Comparison of ENCODE assay signal across 18 cellular contexts in genomic region chr17:62161405-62162148, GRCh38.
DNase-seq lines count a peak whose midpoint lies in the region; ATAC-seq, FAIRE-seq and TF ChIP-seq lines count a peak whose summit lies in the region.
"Had no signal": no experiment of that assay in that cellular context is flagged by ENCODE, and none has a peak within 500 bp of the region (broad histone marks: within the 10 kb centered on the region; RNA-seq: fewer than 3 reads in every experiment).

No MANE protein-coding gene starts in this region.

- H3K36me3 ChIP-seq in BE2C, result no peaks in the 10 kb centered on the region
- no peaks in the 10 kb centered on the region for H3K36me3 ChIP-seq in Caco-2 (ENCODE audit: control insufficient read depth, insufficient read depth, low read length)
- H3K36me3 ChIP-seq in endodermal cell (ENCODE audit: control insufficient read depth, insufficient read depth, low read length), result no peaks in the 10 kb centered on the region
- H3K36me3 ChIP-seq: BLaER1, HAP-1 had no signal

- H3K9me3 Mint-ChIP-seq in Caco-2 (ENCODE audit: unreplicated experiment) (peaks cover 10% of the 10 kb centered on the region), endodermal cell (no peaks in the 10 kb centered on the region)
- H3K9me3 Mint-ChIP-seq: CD8-positive, alpha-beta T cell had no signal

- H3K4me3 Mint-ChIP-seq in Caco-2 (ENCODE audit: unreplicated experiment) (no peak overlapping the region), endodermal cell (no peak overlapping the region)
- H3K4me3 Mint-ChIP-seq: CD4-positive, CD25-positive, alpha-beta regulatory T cell; CD8-positive, alpha-beta T cell had no signal

- H3K36me3 Mint-ChIP-seq in Caco-2 (ENCODE audit: insufficient read depth, unreplicated experiment) (no peaks in the 10 kb centered on the region), endodermal cell (ENCODE audit: low read depth) (no peaks in the 10 kb centered on the region)
- H3K36me3 Mint-ChIP-seq: CD4-positive, CD25-positive, alpha-beta regulatory T cell; CD8-positive, alpha-beta T cell had no signal

- H3K4me3 ChIP-seq in BE2C (ENCODE audit: low read depth, low read length), result no peak overlapping the region
- H3K4me3 ChIP-seq in Caco-2 (ENCODE audit: low read depth, low read length), result no peak overlapping the region
- no peak overlapping the region for H3K4me3 ChIP-seq in endodermal cell (ENCODE audit: low read length)
- H3K4me3 ChIP-seq: BLaER1, GM12878, HAP-1 had no signal

- H3K4me1 ChIP-seq in BE2C, result peaks cover 22% of the 10 kb centered on the region
- peaks cover 56% of the 10 kb centered on the region for H3K4me1 ChIP-seq in Caco-2
- H3K4me1 ChIP-seq in endodermal cell (ENCODE audit: control insufficient read depth, insufficient read depth, low read length), result no peaks in the 10 kb centered on the region
- H3K4me1 ChIP-seq: BLaER1, HAP-1 had no signal

- DNase-seq in BE2C (peak; percentile 62), Caco-2 (no peak), endodermal cell (peak; percentile 22), urothelium cell line (ENCODE audit: low spot score) (no peak)
- no peak for DNase-seq in activated CD4-positive, CD25-positive, alpha-beta regulatory T cell (lab: John Stamatoyannopoulos, UW)
- DNase-seq: CD4-positive, CD25-positive, alpha-beta regulatory T cell; CD8-positive, alpha-beta T cell; DMS79; EL; GDM1; GOT3 had no signal

- no peak for ATAC-seq in HG03159 (IDR thresholded peaks at IDR 0.05; ENCODE audit: unreplicated experiment)
- ATAC-seq: CD8-positive, alpha-beta T cell; GM12878 had no signal

- H3K27ac Mint-ChIP-seq in Caco-2 (ENCODE audit: unreplicated experiment) (peak overlapping the region; percentile 72), endodermal cell (no peak overlapping the region)
- H3K27ac Mint-ChIP-seq: CD4-positive, CD25-positive, alpha-beta regulatory T cell; CD8-positive, alpha-beta T cell had no signal

- no TSS peak for BruUV-seq in Caco-2 (replicated peaks; lab: Mats Ljungman, UMichigan)

- peak; percentile 48 for FAIRE-seq in urothelium cell line (lab: Jason Lieb, UNC)
- FAIRE-seq: D721Med, GM12878, H54 had no signal

- H3K27me3 ChIP-seq in BE2C, result no peaks in the 10 kb centered on the region
- H3K27me3 ChIP-seq in Caco-2 (replicated peaks; ENCODE audit: control insufficient read depth, insufficient read depth, low read length), result no peaks in the 10 kb centered on the region
- H3K27me3 ChIP-seq in endodermal cell (ENCODE audit: control insufficient read depth, insufficient read depth, low read length, poor library complexity, severe bottlenecking), result no peaks in the 10 kb centered on the region
- H3K27me3 ChIP-seq: BLaER1 had no signal

- intact Hi-C loops in Caco-2 (cut with micrococcal nuclease; ENCODE audit: unreplicated experiment), result no loop called here

- WGBS in endodermal cell (ENCODE audit: insufficient coverage in 1 of 2, insufficient read length in 1 of 2), 2 experiments, result 90% methylated on average over 4 to 6 of the region's 6 CpGs

- H3K27me3 Mint-ChIP-seq in Caco-2 (ENCODE audit: insufficient read depth, unreplicated experiment) (no peaks in the 10 kb centered on the region), endodermal cell (ENCODE audit: insufficient read depth) (peaks cover 3% of the 10 kb centered on the region)

- CTCF ChIA-PET in Caco-2 (lab: Charles Lee), result interaction anchor here (0.8 to 1.0 kb wide), 2 partner anchors 52 to 96 kb away, joined by 3 read pairs; no protein-coding TSS in a partner anchor

- H3K9me3 ChIP-seq in BE2C (no peaks in the 10 kb centered on the region), Caco-2 (peaks cover 7% of the 10 kb centered on the region; the same call in 1 of the 2 replicates), endodermal cell (ENCODE audit: control insufficient read depth, low read length) (no peaks in the 10 kb centered on the region)
- H3K9me3 ChIP-seq: BLaER1, HAP-1 had no signal

- no peak overlapping the region for H3K27ac ChIP-seq in endodermal cell (ENCODE audit: low read depth, low read length)
- H3K27ac ChIP-seq: BLaER1, C4-2B had no signal

- POLR2A ChIA-PET in Caco-2 (lab: Charles Lee), result no interaction called here

- no peak overlapping the region for H3K9ac ChIP-seq in endodermal cell (ENCODE audit: extremely low read depth, low read length, poor library complexity, severe bottlenecking)
- H3K9ac ChIP-seq: BLaER1 had no signal

- TF ChIP-seq CTCF in BE2C (IDR thresholded peaks at IDR 0.05; ENCODE audit: low read depth, low read length) (no peak), Caco-2 (IDR thresholded peaks at IDR 0.05; ENCODE audit: insufficient read depth in 1 of 2, low read depth in 1 of 2, low read length in 1 of 2, severe bottlenecking in 1 of 2, unreplicated experiment in 1 of 2) (no peak), endodermal cell (conservative IDR thresholded peaks at IDR 0.05) (no peak)

- H3K4me1 Mint-ChIP-seq in Caco-2 (ENCODE audit: low read depth, unreplicated experiment) (peaks cover 34% of the 10 kb centered on the region), endodermal cell (no peaks in the 10 kb centered on the region)

Comparison
In these comparisons a context has a peak if more than half of its experiments do, and no peak if none do; other contexts are left out.
1. DNase-seq: peak in BE2C (single experiment) and endodermal cell (single experiment); none in Caco-2 (0 of 2), urothelium cell line (single experiment) and activated CD4-positive, CD25-positive, alpha-beta regulatory T cell (0 of 4).